ENCODE assay signal across 14 cellular contexts in the genomic region with DNA sequence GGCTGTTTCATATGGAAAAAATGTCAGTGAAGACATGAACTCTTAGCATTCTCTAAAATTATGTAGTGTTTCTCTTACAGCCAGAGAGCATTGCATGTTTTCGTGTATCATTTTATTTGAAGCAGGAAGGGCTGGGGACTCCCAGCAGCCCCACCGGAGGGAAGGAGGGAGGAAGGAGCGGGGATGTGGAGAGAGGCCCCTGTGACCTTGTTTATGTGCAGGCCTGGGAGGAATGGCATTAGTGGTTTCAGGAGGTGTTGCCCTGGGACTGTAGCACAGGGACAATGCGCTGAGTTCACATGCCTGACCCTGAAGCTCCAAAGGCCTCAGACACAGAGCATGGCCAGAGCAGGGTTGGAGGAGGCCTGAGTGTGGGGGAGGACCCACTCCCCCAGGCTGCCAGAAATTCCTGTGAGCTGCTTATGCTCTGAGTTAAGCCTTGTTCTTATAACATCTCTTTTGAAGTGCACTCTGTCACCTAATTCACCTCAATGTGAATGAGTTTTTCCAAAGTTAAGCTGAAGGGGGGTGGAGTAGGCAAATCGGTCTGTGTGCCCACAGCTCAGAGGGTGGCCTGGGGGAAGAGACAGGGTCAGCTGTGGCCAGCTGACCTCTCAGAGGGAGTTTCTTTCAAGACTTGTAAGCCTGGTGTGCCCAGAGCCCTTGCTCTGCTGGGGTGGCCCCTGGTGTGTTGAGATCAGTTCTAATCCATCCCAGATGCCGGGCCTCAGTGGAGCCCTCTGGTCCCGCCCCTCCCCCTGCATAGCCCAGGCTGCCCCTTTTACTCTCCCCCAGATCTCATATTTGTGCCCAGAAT. TPM values are rescaled to one million over a fixed set of nuclear protein-coding genes. Genes with fewer than 3 reads are reported as not detected.
A peak's percentile ranks its signal among the peaks of the same experiment; 100 is the strongest.
DNase-seq lines count a peak whose midpoint lies in the region; ATAC-seq, FAIRE-seq and TF ChIP-seq lines count a peak whose summit lies in the region.
"Had no signal": no experiment of that assay in that cellular context is flagged by ENCODE, and none has a peak within 500 bp of the region (broad histone marks: within the 10 kb centered on the region; RNA-seq: fewer than 3 reads in every experiment).

No MANE protein-coding gene starts in this region.

- H3K27ac Mint-ChIP-seq in Caco-2 (ENCODE audit: unreplicated experiment) = peak overlapping the region; percentile 92

- peaks cover 15% of the 10 kb centered on the region for H3K36me3 Mint-ChIP-seq in Caco-2 (ENCODE audit: insufficient read depth, unreplicated experiment)

- no peaks in the 10 kb centered on the region for H3K79me2 ChIP-seq in osteoblast (ENCODE audit: insufficient read depth, low read length)

- H3K27me3 ChIP-seq in Caco-2 (replicated peaks; ENCODE audit: control insufficient read depth, insufficient read depth, low read length) (no peaks in the 10 kb centered on the region), Panc1 (ENCODE audit: control insufficient read depth, insufficient read depth, low read length) (no peaks in the 10 kb centered on the region), osteoblast (ENCODE audit: insufficient read depth, low read length) (peaks cover 11% of the 10 kb centered on the region)
- H3K27me3 ChIP-seq: brain microvascular endothelial cell had no signal

- POLR2A ChIA-PET in Caco-2 (lab: Charles Lee) = interaction anchor here (0.6 to 1.5 kb wide), 8 partner anchors 11 to 1205 kb away, joined by 3 to 5 read pairs (median 3); a partner anchor contains a TSS
- POLR2A ChIA-PET in Panc1 (lab: Charles Lee) = interaction anchor here (0.5 to 1.0 kb wide), 2 partner anchors 199 to 433 kb away, joined by 3 to 5 read pairs; a partner anchor contains a TSS

- H2AFZ ChIP-seq in osteoblast (ENCODE audit: low read length) = peak overlapping the region; percentile 25

- no peaks in the 10 kb centered on the region for H3K9me3 Mint-ChIP-seq in Caco-2 (ENCODE audit: unreplicated experiment)
- H3K9me3 Mint-ChIP-seq: activated T-cell treated with anti-CD3 and anti-CD28 coated beads, Interleukin-2, amount 50 U/mL, for 4 hours had no signal

- CTCF ChIA-PET in Caco-2 (lab: Charles Lee) = interaction anchor here (1.0 kb wide), 1 partner anchor 118 kb away, joined by 4 read pairs; no protein-coding TSS in a partner anchor
- CTCF ChIA-PET in Panc1 (lab: Charles Lee) = interaction anchor here (0.6 kb wide), 2 partner anchors 10 to 1123 kb away, joined by 3 to 4 read pairs; no protein-coding TSS in a partner anchor

- peak overlapping the region; percentile 85 for H3K27ac ChIP-seq in Panc1 (ENCODE audit: low read length)
- H3K27ac ChIP-seq in osteoblast (ENCODE audit: low read depth, low read length) = no peak overlapping the region
- H3K27ac ChIP-seq: brain microvascular endothelial cell, VCaP had no signal

- no peaks in the 10 kb centered on the region for H4K20me1 ChIP-seq in osteoblast (ENCODE audit: insufficient read depth, low read length)

- H3K4me1 ChIP-seq in Caco-2 = peaks cover 37% of the 10 kb centered on the region
- H3K4me1 ChIP-seq in Panc1 (ENCODE audit: control insufficient read depth, insufficient read depth, low read length) = peaks cover 51% of the 10 kb centered on the region
- H3K4me1 ChIP-seq in osteoblast (ENCODE audit: insufficient read depth, low read length) = peaks cover 28% of the 10 kb centered on the region

- BruUV-seq in Caco-2 (replicated peaks; lab: Mats Ljungman, UMichigan) (no TSS peak), Panc1 (replicated peaks; lab: Mats Ljungman, UMichigan) (no TSS peak)

- ATAC-seq in Panc1 (peak; percentile 54), GM18867 (IDR thresholded peaks at IDR 0.05; ENCODE audit: unreplicated experiment) (no peak)
- ATAC-seq: activated T-cell treated with anti-CD3 and anti-CD28 coated beads, Interleukin-2, amount 50 U/mL, for 4 hours had no signal

- TF ChIP-seq CTCF in Caco-2 (IDR thresholded peaks at IDR 0.05; ENCODE audit: insufficient read depth in 1 of 2, low read depth in 1 of 2, low read length in 1 of 2, severe bottlenecking in 1 of 2, unreplicated experiment in 1 of 2) (no peak), Panc1 (IDR thresholded peaks at IDR 0.05) (no peak), fibroblast of the aortic adventitia (IDR thresholded peaks at IDR 0.05; ENCODE audit: insufficient read depth, low read length) (no peak), osteoblast (IDR thresholded peaks at IDR 0.05; ENCODE audit: extremely low read depth, low read depth, low read length) (no peak)

- H3K36me3 ChIP-seq in Caco-2 (ENCODE audit: control insufficient read depth, insufficient read depth, low read length) (no peaks in the 10 kb centered on the region), Panc1 (ENCODE audit: control insufficient read depth, insufficient read depth, low read length) (no peaks in the 10 kb centered on the region), osteoblast (ENCODE audit: insufficient read depth, low read length) (no peaks in the 10 kb centered on the region)
- H3K36me3 ChIP-seq: brain microvascular endothelial cell had no signal

- FAIRE-seq in urothelium cell line (lab: Jason Lieb, UNC) = no peak

- H3K4me2 ChIP-seq in osteoblast (ENCODE audit: insufficient read depth, low read length) = no peak overlapping the region

- peaks cover 27% of the 10 kb centered on the region for H3K4me1 Mint-ChIP-seq in Caco-2 (ENCODE audit: low read depth, unreplicated experiment)

- peak overlapping the region; percentile 33 for H3K4me3 Mint-ChIP-seq in Caco-2 (ENCODE audit: unreplicated experiment)
- H3K4me3 Mint-ChIP-seq: activated T-cell treated with anti-CD3 and anti-CD28 coated beads, Interleukin-2, amount 50 U/mL, for 4 hours had no signal

- peak; percentile 86 to 89 for DNase-seq in Caco-2
- no peak for DNase-seq in Panc1 (ENCODE audit: low read depth, low spot score)
- DNase-seq in fibroblast of the aortic adventitia (ENCODE audit: low read depth) = peak; percentile 27
- DNase-seq in osteoblast (ENCODE audit: insufficient read length, low spot score, missing footprints) = peak; percentile 50
- DNase-seq in urothelium cell line (ENCODE audit: low spot score) = no peak
- no peak for DNase-seq in cortex of kidney (lab: John Stamatoyannopoulos, UW)
- DNase-seq in NOMO-1 treated with DMSO at 0.1 percent for 48 hours (lab: John Stamatoyannopoulos, UW; ENCODE audit: unreplicated experiment) = no peak
- DNase-seq: activated T-cell treated with anti-CD3 and anti-CD28 coated beads, Interleukin-2, amount 50 U/mL, for 4 hours; brain microvascular endothelial cell; stimulated activated CD4-positive, alpha-beta T cell treated with anti-CD3 and anti-CD28 coated beads, Interleukin-15, amount 100 ng/mL, for 24 hours had no signal

- H3K9me3 ChIP-seq in Caco-2 = no peaks in the 10 kb centered on the region
- H3K9me3 ChIP-seq in Panc1 (ENCODE audit: control insufficient read depth, insufficient read depth, low read depth, low read length) = no peaks in the 10 kb centered on the region
- H3K9me3 ChIP-seq in osteoblast (ENCODE audit: low read depth, low read length) = no peaks in the 10 kb centered on the region

- H3K4me3 ChIP-seq in Caco-2 (ENCODE audit: low read depth, low read length) (no peak overlapping the region), Panc1 (ENCODE audit: low read depth in 2 of 2, low read length in 2 of 2) (no peak overlapping the region), fibroblast of the aortic adventitia (ENCODE audit: low read depth, low read length) (no peak overlapping the region), osteoblast (ENCODE audit: insufficient read depth, low read length) (no peak overlapping the region)

- intact Hi-C loops in Caco-2 (cut with micrococcal nuclease; ENCODE audit: unreplicated experiment) (loop anchor here (1.0 to 10.0 kb wide), 2 partner anchors 73 to 799 kb away; no protein-coding TSS in a partner anchor), Panc1 (cut with micrococcal nuclease; ENCODE audit: unreplicated experiment) (no loop called here)

- H3K27me3 Mint-ChIP-seq in Caco-2 (ENCODE audit: insufficient read depth, unreplicated experiment) = no peaks in the 10 kb centered on the region

- in situ Hi-C loops in Panc1 (cut with HindIII; ENCODE audit: low pct_unique_long_range_greater_than_20kb, low sequenced_read_pairs) = no loop called here

RNA-seq across cellular contexts. Expression of a gene that starts 3.9 kb away (rescaled TPM):
- not detected in 2 replicates for total RNA-seq in Caco-2 (2022)
- total RNA-seq in Panc1 (2021; ENCODE audit: unreplicated experiment) = not detected
- polyA plus RNA-seq in Panc1 (2012; ENCODE audit: insufficient read length) = not detected
- total RNA-seq in fibroblast of the aortic adventitia (ENCODE audit: low replicate concordance) = not detected in 2 replicates
- not detected in 2 replicates for total RNA-seq in osteoblast
- total RNA-seq: activated T-cell treated with anti-CD3 and anti-CD28 coated beads, Interleukin-2, amount 50 U/mL, for 4 hours; Daoy had no signal
- polyA plus RNA-seq: AG04450 had no signal

RNA-seq across cellular contexts. Expression of a gene that starts 18.5 kb away (rescaled TPM):
- total RNA-seq in Caco-2 (2022) = not detected in 2 replicates
- total RNA-seq in Panc1 (2021; ENCODE audit: unreplicated experiment) = 0.21 TPM
- polyA plus RNA-seq in Panc1 (2012; ENCODE audit: insufficient read length) = 0.12 TPM
- 0.08 and 0.09 TPM in 2 replicates for total RNA-seq in fibroblast of the aortic adventitia (ENCODE audit: low replicate concordance)
- 0.29 and 0.36 TPM in 2 replicates for total RNA-seq in osteoblast
- total RNA-seq: Daoy had no signal

Comparison
In these comparisons a context has a peak if more than half of its experiments do, and no peak if none do; other contexts are left out.
1. DNase-seq: peak in Caco-2 (2 of 2), fibroblast of the aortic adventitia (single experiment) and osteoblast (single experiment); none in Panc1 (single experiment), urothelium cell line (single experiment), cortex of kidney (single experiment) and NOMO-1 treated with DMSO at 0.1 percent for 48 hours (single experiment).